12 cellular contexts compared by ENCODE assay signal in genomic region chr19:13057744-13058143, GRCh38. TPM values are rescaled to one million over a fixed set of nuclear protein-coding genes. Genes with fewer than 3 reads are reported as not detected.
DNase-seq lines count a peak whose midpoint lies in the region; ATAC-seq and TF ChIP-seq lines count a peak whose summit lies in the region.
"Had no signal": no experiment of that assay in that cellular context is flagged by ENCODE, and none has a peak within 500 bp of the region (broad histone marks: within the 10 kb centered on the region; RNA-seq: fewer than 3 reads in every experiment).

No MANE protein-coding gene starts in this region.

- TF ChIP-seq EP300 in SK-N-SH (IDR thresholded peaks at IDR 0.05; ENCODE audit: borderline replicate concordance in 1 of 2, low read depth in 1 of 2, low read length in 1 of 2): no peak

- H3K9me3 ChIP-seq in SK-N-SH (no peaks in the 10 kb centered on the region), neuronal stem cell (replicated peaks in 1 of 2; ENCODE audit: control insufficient read depth in 2 of 2, insufficient read depth in 1 of 2, low read depth in 1 of 2, low read length in 2 of 2) (no peaks in the 10 kb centered on the region)

- no peak overlapping the region for H3K14ac ChIP-seq in neuronal stem cell (ENCODE audit: low read length)

- H3K27ac ChIP-seq in SK-N-SH (ENCODE audit: low read depth in 2 of 2, low read length in 1 of 2) (peak overlapping the region; percentile 100), caudate nucleus (ENCODE audit: low read depth, low read length) (peak overlapping the region; percentile 68), neuronal stem cell (replicated peaks; ENCODE audit: low read length) (no peak overlapping the region), urinary bladder (ENCODE audit: low read depth) (peak overlapping the region; percentile 45)

- peak overlapping the region; percentile 22 for H2AK5ac ChIP-seq in neuronal stem cell (ENCODE audit: low read depth, low read length)

- WGBS in SK-N-SH (ENCODE audit: low lambda C conversion rate): 42% methylated on average over 2 of the region's 2 CpGs
- WGBS in neuronal stem cell (ENCODE audit: extremely low coverage in 2 of 2, insufficient read length in 2 of 2, insufficient replicate concordance in 1 of 2), 2 donors: no CpG with 5 or more reads among the region's 2 CpGs
- WGBS in urinary bladder: 36% methylated on average over 2 of the region's 2 CpGs

- no peak for TF ChIP-seq CTCF in SK-N-SH (IDR thresholded peaks at IDR 0.05)

- no peak overlapping the region for H2BK120ac ChIP-seq in neuronal stem cell (ENCODE audit: low read depth, low read length)

- POLR2A ChIA-PET in SK-N-SH (lab: Yijun Ruan, JAX): interaction anchor here (1.2 kb wide), 1 partner anchor 75 kb away, joined by 3 read pairs; no protein-coding TSS in a partner anchor

- H3F3A ChIP-seq in SK-N-SH (replicated peaks; ENCODE audit: insufficient read depth): peaks cover 40% of the 10 kb centered on the region

- peaks cover 72 to 94% of the 10 kb centered on the region in 2 experiments for H3K4me1 ChIP-seq in SK-N-SH (ENCODE audit: control insufficient read depth in 1 of 2, insufficient read depth in 2 of 2, low read depth in 1 of 2, low read length in 1 of 2)
- H3K4me1 ChIP-seq in neuronal stem cell (ENCODE audit: control insufficient read depth in 2 of 2, insufficient read depth in 1 of 2, low read depth in 1 of 2, low read length in 2 of 2): peaks cover 22 to 47% of the 10 kb centered on the region in 2 donors
- no peaks in the 10 kb centered on the region for H3K4me1 ChIP-seq in urinary bladder (ENCODE audit: insufficient read depth)

- DNase-seq in SK-N-SH (no peak), caudate nucleus (lab: John Stamatoyannopoulos, UW) (no peak), neuronal stem cell (ENCODE audit: low spot score) (no peak), epidermal melanocyte (ENCODE audit: insufficient read length, low spot score) (no peak), erythroblast (lab: John Stamatoyannopoulos, UW) (no peak)
- no peak for DNase-seq in activated T-cell treated with anti-CD3 and anti-CD28 coated beads, Interleukin-2, amount 50 U/mL, for 1 hour
- DNase-seq: activated CD4-positive, alpha-beta T cell treated with anti-CD3 and anti-CD28 coated beads, Interleukin-2, amount 10 ng/mL, durations not matched to agents 24 days and 14 days; Karpas-422; T-helper 1 cell had no signal

- no peaks in the 10 kb centered on the region for H3K27me3 ChIP-seq in SK-N-SH (ENCODE audit: insufficient read depth)
- peaks cover 16 to 100% (median 85%) of the 10 kb centered on the region in 3 experiments for H3K27me3 ChIP-seq in neuronal stem cell (ENCODE audit: control insufficient read depth in 3 of 3, insufficient read depth in 3 of 3, low read depth in 1 of 3, low read length in 3 of 3)

- H2BK15ac ChIP-seq in neuronal stem cell (ENCODE audit: low read length): no peak overlapping the region

- H3K9ac ChIP-seq in SK-N-SH (no peak overlapping the region; the same call in 1 of the 2 replicates), neuronal stem cell (ENCODE audit: low read depth, low read length, poor library complexity) (no peak overlapping the region)

- H4K8ac ChIP-seq in neuronal stem cell (ENCODE audit: low read depth, low read length): no peak overlapping the region

- H3K18ac ChIP-seq in neuronal stem cell (ENCODE audit: low read length): peak overlapping the region; percentile 32

- TF ChIP-seq POLR2A in erythroblast (IDR thresholded peaks at IDR 0.05; ENCODE audit: low read length): no peak

- no peak for TF ChIP-seq RAD21 in SK-N-SH (IDR thresholded peaks at IDR 0.05; ENCODE audit: low read length)

- peaks cover 57% of the 10 kb centered on the region; the same call in 1 of the 2 replicates for H3K79me2 ChIP-seq in SK-N-SH (ENCODE audit: insufficient read depth)

- H2AFZ ChIP-seq in SK-N-SH (ENCODE audit: low read depth) (no peak overlapping the region), neuronal stem cell (ENCODE audit: low read length) (no peak overlapping the region)

- no peak for ATAC-seq in SK-N-SH treated with all-trans-retinoic acid at 6 μM for 48 hours
- ATAC-seq: activated T-helper 17 cell treated with anti-CD3 and anti-CD28 coated beads, Interleukin-2, amount 50 U/mL, for 72 hours had no signal

- H3K4me3 ChIP-seq in SK-N-SH (ENCODE audit: low read depth in 2 of 2, low read length in 1 of 2) (no peak overlapping the region), neuronal stem cell (ENCODE audit: low read length in 2 of 2) (no peak overlapping the region), urinary bladder (ENCODE audit: low read depth, low read length) (no peak overlapping the region)

- H2BK12ac ChIP-seq in neuronal stem cell (ENCODE audit: low read length): no peak overlapping the region

- CTCF ChIA-PET in SK-N-SH (lab: Yijun Ruan, JAX): interaction anchor here (1.0 to 35.2 kb wide), 10 partner anchors 12 to 90 kb away, joined by 3 to 506 read pairs (median 60); partner anchors contain the start of gene DAND5

- H3K4ac ChIP-seq in neuronal stem cell (ENCODE audit: low read length): no peak overlapping the region

- H3K36me3 ChIP-seq in SK-N-SH (replicated peaks in 1 of 2; ENCODE audit: control insufficient read depth in 1 of 2, insufficient read depth in 2 of 2, low read length in 1 of 2) (no peaks in the 10 kb centered on the region), neuronal stem cell (replicated peaks in 1 of 2; ENCODE audit: control insufficient read depth in 2 of 2, insufficient read depth in 2 of 2, low read length in 2 of 2) (no peaks in the 10 kb centered on the region), urinary bladder (ENCODE audit: insufficient read depth) (no peaks in the 10 kb centered on the region)

- H2BK5ac ChIP-seq in neuronal stem cell (ENCODE audit: low read length): no peak overlapping the region

- H4K91ac ChIP-seq in neuronal stem cell (ENCODE audit: low read depth, low read length, poor library complexity): no peak overlapping the region

- H4K20me1 ChIP-seq in SK-N-SH (ENCODE audit: insufficient read depth): no peaks in the 10 kb centered on the region

- H3K23ac ChIP-seq in neuronal stem cell (ENCODE audit: low read depth, low read length, poor library complexity): no peak overlapping the region

- H3K79me1 ChIP-seq in neuronal stem cell (ENCODE audit: low read depth, low read length): no peaks in the 10 kb centered on the region

- no peaks in the 10 kb centered on the region for H3K9me2 ChIP-seq in SK-N-SH

- peak overlapping the region; percentile 88; the same call in 1 of the 2 replicates for H3K4me2 ChIP-seq in SK-N-SH
- H3K4me2 ChIP-seq in neuronal stem cell (ENCODE audit: insufficient read depth, low read length, poor library complexity, severe bottlenecking): no peak overlapping the region

TF ChIP-seq in SK-N-SH treated with all-trans-retinoic acid at 6 μM for 48 hours, 23 proteins besides CTCF, POLR2A, EP300 and RAD21:
- TF ChIP-seq ZFP30 (CRISPR knock-in tag; IDR thresholded peaks at IDR 0.05) (no peak), ZFP3 (CRISPR knock-in tag; IDR thresholded peaks at IDR 0.05) (no peak), ESRRG (CRISPR knock-in tag; IDR thresholded peaks at IDR 0.05) (no peak)
TF ChIP-seq in SK-N-SH treated with all-trans-retinoic acid at 6 μM for 48 hours: peak in this region for 0.

RNA-seq across cellular contexts. Expression of gene LYL1, which starts 44.9 kb away (rescaled TPM):
- polyA plus RNA-seq in SK-N-SH (2012; rRNA removed): 1.1 and 2.2 TPM in 2 replicates
- polyA plus RNA-seq in SK-N-SH (2012; cell fraction: cytosol; rRNA removed): 0.80 and 1.8 TPM in 2 replicates
- polyA plus RNA-seq in SK-N-SH (2012; cell fraction: nucleus; rRNA removed): 3.7 and 4.9 TPM in 2 replicates
- polyA plus RNA-seq in neuronal stem cell (2013, experiment 1 of 2): 1.1 TPM
- 1.1 TPM for polyA plus RNA-seq in neuronal stem cell (2013, experiment 2 of 2)
- total RNA-seq in urinary bladder: 4.8 TPM
- polyA plus RNA-seq in urinary bladder: 15.7 TPM

RNA-seq across cellular contexts. Expression of gene TRMT1, which starts 58.8 kb away (rescaled TPM):
- 60.9 and 64.9 TPM in 2 replicates for polyA plus RNA-seq in SK-N-SH (2012; rRNA removed)
- polyA plus RNA-seq in SK-N-SH (2012; cell fraction: cytosol; rRNA removed): 15.7 and 22.8 TPM in 2 replicates
- polyA plus RNA-seq in SK-N-SH (2012; cell fraction: nucleus; rRNA removed): 485 and 635 TPM in 2 replicates
- 22.9 TPM for polyA plus RNA-seq in neuronal stem cell (2013, experiment 1 of 2)
- polyA plus RNA-seq in neuronal stem cell (2013, experiment 2 of 2): 24.4 TPM
- total RNA-seq in urinary bladder: 16.5 TPM
- 31.2 TPM for polyA plus RNA-seq in urinary bladder
